ENCODE assay signal across 1 cellular context in genomic region chr4:15655223-15656037, GRCh38.
TF ChIP-seq lines count a peak whose summit lies in the region.

TSS of gene FBXL5 (minus strand) at chr4:15655357. CDS start at chr4:15655287, 70 bp downstream.

TF ChIP-seq in HepG2, 621 proteins besides CTCF, POLR2A, EP300 and RAD21 (continued from another document and continues in another):
- TF ChIP-seq IRF1 (CRISPR knock-in tag; IDR thresholded peaks at IDR 0.05; ENCODE audit: low read depth), result no peak
- no peak for TF ChIP-seq ZNF264 (CRISPR knock-in tag; IDR thresholded peaks at IDR 0.05)
- no peak for TF ChIP-seq BRF2 (CRISPR knock-in tag; IDR thresholded peaks at IDR 0.05)
- no peak for TF ChIP-seq RORA (CRISPR knock-in tag; IDR thresholded peaks at IDR 0.05)
- TF ChIP-seq SIX1 (CRISPR knock-in tag; IDR thresholded peaks at IDR 0.05; ENCODE audit: borderline replicate concordance), result no peak
- TF ChIP-seq MED13 (CRISPR knock-in tag; IDR thresholded peaks at IDR 0.05), result no peak
- TF ChIP-seq ZNF282 (IDR thresholded peaks at IDR 0.05; ENCODE audit: partially characterized antibody), result no peak
- TF ChIP-seq TFAP4 (IDR thresholded peaks at IDR 0.05; ENCODE audit: borderline replicate concordance, low read depth), result no peak; the same call in 1 of the 2 replicates
- no peak; the same call in 1 of the 2 replicates for TF ChIP-seq PPARG (CRISPR knock-in tag; conservative IDR thresholded peaks at IDR 0.05)
- no peak for TF ChIP-seq TCF7 (IDR thresholded peaks at IDR 0.05; ENCODE audit: low read depth)
- TF ChIP-seq PHF21A (CRISPR knock-in tag; IDR thresholded peaks at IDR 0.05), result no peak; the same call in 1 of the 2 replicates
- TF ChIP-seq DMTF1 (CRISPR knock-in tag; IDR thresholded peaks at IDR 0.05), result no peak; the same call in 1 of the 2 replicates
- peak; percentile 39; the same call in 1 of the 2 replicates for TF ChIP-seq MAZ (IDR thresholded peaks at IDR 0.05; ENCODE audit: borderline replicate concordance, low read depth, low read length)
- peak; percentile 27; the same call in 1 of the 2 replicates for TF ChIP-seq MAZ (CRISPR knock-in tag; IDR thresholded peaks at IDR 0.05; ENCODE audit: low read depth)
- TF ChIP-seq ZNF407 (CRISPR knock-in tag; IDR thresholded peaks at IDR 0.05; ENCODE audit: not compliant biosample characterization), result peak; percentile 81
- 0 out of 2 replicates have a peak, but pooled peaks have one; percentile 19 for TF ChIP-seq BORCS8-MEF2B (CRISPR knock-in tag; IDR thresholded peaks at IDR 0.05)
- TF ChIP-seq KAT8 (CRISPR knock-in tag; IDR thresholded peaks at IDR 0.05), result peak; percentile 66
- TF ChIP-seq HNRNPH1 (optimal IDR thresholded peaks at IDR 0.05; ENCODE audit: low read depth, low read length), result no peak
- no peak for TF ChIP-seq HDAC2 (CRISPR knock-in tag; IDR thresholded peaks at IDR 0.05)
- no peak for TF ChIP-seq ZNF775 (CRISPR knock-in tag; IDR thresholded peaks at IDR 0.05; ENCODE audit: borderline replicate concordance)
- no peak for TF ChIP-seq ZNF205 (CRISPR knock-in tag; IDR thresholded peaks at IDR 0.05)
- TF ChIP-seq NFKBIZ (CRISPR knock-in tag; IDR thresholded peaks at IDR 0.05), result no peak
- TF ChIP-seq IRF9 (CRISPR knock-in tag; IDR thresholded peaks at IDR 0.05; ENCODE audit: borderline replicate concordance), result peak; percentile 30; the same call in 1 of the 2 replicates
- TF ChIP-seq ONECUT2 (CRISPR knock-in tag; IDR thresholded peaks at IDR 0.05), result no peak
- peak; percentile 45 for TF ChIP-seq ZNF607 (CRISPR knock-in tag; IDR thresholded peaks at IDR 0.05; ENCODE audit: borderline replicate concordance)
- TF ChIP-seq ZNF776 (CRISPR knock-in tag; IDR thresholded peaks at IDR 0.05), result 0 out of 2 replicates have a peak, but pooled peaks have one; percentile 72
- peak; percentile 61; the same call in 1 of the 2 replicates for TF ChIP-seq ZNF343 (CRISPR knock-in tag; IDR thresholded peaks at IDR 0.05)
- TF ChIP-seq ELF4 (CRISPR knock-in tag; IDR thresholded peaks at IDR 0.05; ENCODE audit: borderline replicate concordance), result no peak
- TF ChIP-seq GPN1 (CRISPR knock-in tag; IDR thresholded peaks at IDR 0.05; ENCODE audit: borderline replicate concordance), result 0 out of 2 replicates have a peak, but pooled peaks have one; percentile 60
- no peak for TF ChIP-seq AFF4 (CRISPR knock-in tag; IDR thresholded peaks at IDR 0.05)
- TF ChIP-seq ZNF687 (CRISPR knock-in tag; IDR thresholded peaks at IDR 0.05), result peak; percentile 98
- TF ChIP-seq CCDC6 (CRISPR knock-in tag; IDR thresholded peaks at IDR 0.05), result peak; percentile 18; the same call in 1 of the 2 replicates
- TF ChIP-seq CCAR2 (optimal IDR thresholded peaks at IDR 0.05; ENCODE audit: low read depth, low read length), result no peak
- TF ChIP-seq ZNF350 (CRISPR knock-in tag; IDR thresholded peaks at IDR 0.05; ENCODE audit: borderline replicate concordance, low read depth), result no peak
- TF ChIP-seq ZBTB20 (CRISPR knock-in tag; IDR thresholded peaks at IDR 0.05; ENCODE audit: borderline replicate concordance, low read depth), result peak; percentile 26; the same call in 1 of the 2 replicates
- TF ChIP-seq HOXD1 (CRISPR knock-in tag; IDR thresholded peaks at IDR 0.05), result no peak
- TF ChIP-seq ZNF296 (CRISPR knock-in tag; conservative IDR thresholded peaks at IDR 0.05), result 0 out of 2 replicates have a peak, but pooled peaks have one; percentile 18
- no peak for TF ChIP-seq ZNF7 (CRISPR knock-in tag; IDR thresholded peaks at IDR 0.05)
